28 cellular contexts compared by ENCODE assay signal in genomic region chr1:204978782-204979181, GRCh38.
"Had no signal": no experiment of that assay in that cellular context is flagged by ENCODE, and none has a peak within 500 bp of the region (broad histone marks: within the 10 kb centered on the region; RNA-seq: fewer than 3 reads in every experiment).

No MANE protein-coding gene starts in this region.

- H3K4me3 ChIP-seq: neural progenitor cell, ovary, psoas muscle, right lobe of liver, sigmoid colon, thoracic aorta, thyroid gland, tibial nerve, upper lobe of right lung, uterus had no signal

- H3K9ac ChIP-seq: neural progenitor cell, parathyroid adenoma had no signal

- H3K27ac ChIP-seq: neural progenitor cell, neutrophil, ovary, parathyroid adenoma, psoas muscle, right lobe of liver, sigmoid colon, thoracic aorta, thyroid gland, tibial nerve, upper lobe of right lung, uterus had no signal

- H3K4me2 ChIP-seq: neural progenitor cell had no signal

- H3K27me3 ChIP-seq: neutrophil, ovary, right lobe of liver, sigmoid colon, thyroid gland, upper lobe of right lung, uterus had no signal

- ATAC-seq: naive thymus-derived CD4-positive, alpha-beta T cell; natural killer cell; psoas muscle; right cardiac atrium; right lobe of liver; stimulated activated memory B cell treated with anti-CD40 and anti-IgM and Interleukin-4, amounts not matched to agents 10 μg/mL and 1 μg/mL and 100 μg/mL, for 72 hours; stimulated activated naive CD8-positive, alpha-beta T cell treated with anti-CD3 and anti-CD28 coated beads, Interleukin-15, amount 100 ng/mL, for 72 hours; stimulated activated naive CD8-positive, alpha-beta T cell treated with anti-CD3 and anti-CD28 coated beads, Interleukin-15, Interleukin-2, amounts not matched to agents 100 U/mL and 50 U/mL, for 24 hours; upper lobe of right lung had no signal

- H2AFZ ChIP-seq: neural progenitor cell, parathyroid adenoma had no signal

- H3K4me1 ChIP-seq: neural progenitor cell, parathyroid adenoma, psoas muscle, right lobe of liver, sigmoid colon, upper lobe of right lung, uterus had no signal

- H3K9me3 ChIP-seq: neutrophil, ovary, psoas muscle, right lobe of liver, sigmoid colon, thoracic aorta, thyroid gland, tibial nerve, upper lobe of right lung, uterus had no signal

- FAIRE-seq: small intestine had no signal

- H3K36me3 ChIP-seq: neural progenitor cell, neutrophil, ovary, right lobe of liver, thoracic aorta, thyroid gland, upper lobe of right lung, uterus had no signal

- DNase-seq: naive thymus-derived CD4-positive, alpha-beta T cell; natural killer cell; nucleus accumbens; ovary; psoas muscle; right cardiac atrium; right lobe of liver; sigmoid colon; small intestine; stimulated activated CD4-positive, alpha-beta T cell treated with anti-CD3 and anti-CD28 coated beads, Interleukin-12 subunit alpha, Interleukin-12 subunit beta, amount 100 ng/mL, for 4 hours; stimulated activated CD4-positive, alpha-beta T cell treated with anti-CD3 and anti-CD28 coated beads, Interleukin-1b, Interleukin-23, amount 100 ng/mL, for 48 hours; stimulated activated CD4-positive, alpha-beta T cell treated with anti-CD3 and anti-CD28 coated beads, Interleukin-4, amount 100 ng/mL, for 1 hour; stimulated activated CD4-positive, alpha-beta T cell treated with anti-CD3 and anti-CD28 coated beads, Interleukin-4, amount 100 ng/mL, for 4 hours; stimulated activated CD8-positive, alpha-beta memory T cell treated with anti-CD3 and anti-CD28 coated beads, Interleukin-4, amount 100 ng/mL, for 48 hours; stimulated activated naive CD4-positive, alpha-beta T cell; stimulated activated naive CD8-positive, alpha-beta T cell treated with anti-CD3 and anti-CD28 coated beads, Interleukin-15, amount 100 ng/mL, for 72 hours; stimulated activated naive CD8-positive, alpha-beta T cell treated with anti-CD3 and anti-CD28 coated beads, Interleukin-15, Interleukin-2, amounts not matched to agents 100 U/mL and 50 U/mL, for 24 hours; substantia nigra; thyroid gland; trophoblast cell; upper lobe of right lung; uterus had no signal
